In genomic region chr13:106714271-106714670, GRCh38 we compare ENCODE assay signal across 17 cellular contexts.
DNase-seq lines count a peak whose midpoint lies in the region; ATAC-seq, FAIRE-seq and TF ChIP-seq lines count a peak whose summit lies in the region.
"Had no signal": no experiment of that assay in that cellular context is flagged by ENCODE, and none has a peak within 500 bp of the region (broad histone marks: within the 10 kb centered on the region; RNA-seq: fewer than 3 reads in every experiment).

No MANE protein-coding gene starts in this region.

- H2AK5ac ChIP-seq in neuronal stem cell (ENCODE audit: low read depth, low read length): no peak overlapping the region

- H3K36me3 ChIP-seq in HepG2 (replicated peaks in 1 of 2; ENCODE audit: control insufficient read depth in 1 of 2, insufficient read depth in 2 of 2, low read length in 2 of 2): no peaks in the 10 kb centered on the region
- no peaks in the 10 kb centered on the region for H3K36me3 ChIP-seq in right lobe of liver
- no peaks in the 10 kb centered on the region for H3K36me3 ChIP-seq in gastroesophageal sphincter
- no peaks in the 10 kb centered on the region for H3K36me3 ChIP-seq in neuronal stem cell (replicated peaks in 1 of 2; ENCODE audit: control insufficient read depth in 2 of 2, insufficient read depth in 2 of 2, low read length in 2 of 2)
- H3K36me3 ChIP-seq in effector memory CD4-positive, alpha-beta T cell (ENCODE audit: control insufficient read depth, insufficient read depth, low read length): no peaks in the 10 kb centered on the region

- 51% methylated on average over 3 of the region's 7 CpGs for whole genome bisulfite sequencing in HepG2 (ENCODE audit: low lambda C conversion rate)
- 36% methylated on average over 1 of the region's 7 CpGs for WGBS in right lobe of liver (ENCODE audit: insufficient coverage, low coverage, low lambda C conversion rate, missing lambda C conversion rate)
- 87 to 94% methylated on average over 2 to 5 of the region's 7 CpGs for WGBS in gastroesophageal sphincter (ENCODE audit: low coverage in 1 of 2), 2 donors
- WGBS in neuronal stem cell (ENCODE audit: extremely low coverage in 2 of 2, insufficient read length in 2 of 2, insufficient replicate concordance in 1 of 2), 2 donors: no CpG with 5 or more reads among the region's 7 CpGs

- no TSS peak for BruUV-seq in HepG2 (replicated peaks; lab: Mats Ljungman, UMichigan)

- H3K9ac ChIP-seq in HepG2 (ENCODE audit: insufficient read depth, low read depth, low read length) (no peak overlapping the region), neuronal stem cell (ENCODE audit: low read depth, low read length, poor library complexity) (no peak overlapping the region)

- no peak overlapping the region for H4K8ac ChIP-seq in neuronal stem cell (ENCODE audit: low read depth, low read length)

- no peak for FAIRE-seq in HepG2 (lab: Jason Lieb, UNC)
- no peak for FAIRE-seq in frontal cortex (lab: Jason Lieb, UNC)
- FAIRE-seq: GM12891 had no signal

- no peak overlapping the region for H2BK5ac ChIP-seq in neuronal stem cell (ENCODE audit: low read length)

- no peak overlapping the region for H4K91ac ChIP-seq in neuronal stem cell (ENCODE audit: low read depth, low read length, poor library complexity)

- H4K20me1 ChIP-seq in HepG2 (ENCODE audit: insufficient read depth, low read length): no peaks in the 10 kb centered on the region

- H2BK120ac ChIP-seq in neuronal stem cell (ENCODE audit: low read depth, low read length): no peak overlapping the region

- H3K4me3 ChIP-seq in HepG2 (replicated peaks in 1 of 3; ENCODE audit: insufficient read depth in 1 of 3, low read depth in 2 of 3, low read length in 3 of 3): no peak overlapping the region
- H3K4me3 ChIP-seq in right lobe of liver: no peak overlapping the region
- H3K4me3 ChIP-seq in gastroesophageal sphincter: no peak overlapping the region
- H3K4me3 ChIP-seq in neuronal stem cell (ENCODE audit: low read length in 2 of 2): no peak overlapping the region
- H3K4me3 ChIP-seq in effector memory CD4-positive, alpha-beta T cell (ENCODE audit: insufficient read depth, low read depth, low read length, poor library complexity, severe bottlenecking): no peak overlapping the region

- H3K79me2 ChIP-seq in HepG2 (ENCODE audit: insufficient read depth, low read length): no peaks in the 10 kb centered on the region

- peak overlapping the region; percentile 41 for H3K18ac ChIP-seq in neuronal stem cell (ENCODE audit: low read length)

- H2AFZ ChIP-seq in HepG2 (ENCODE audit: low read length): no peak overlapping the region
- H2AFZ ChIP-seq in neuronal stem cell (ENCODE audit: low read length): no peak overlapping the region

- TF ChIP-seq POLR2A in HepG2 (IDR thresholded peaks at IDR 0.05; ENCODE audit: insufficient read depth in 1 of 2, low read depth in 2 of 2, low read length in 2 of 2) (no peak), right lobe of liver (IDR thresholded peaks at IDR 0.05) (no peak), gastroesophageal sphincter (IDR thresholded peaks at IDR 0.05) (no peak)

- no peaks in the 10 kb centered on the region for H3K79me1 ChIP-seq in neuronal stem cell (ENCODE audit: low read depth, low read length)

- H2BK12ac ChIP-seq in neuronal stem cell (ENCODE audit: low read length): no peak overlapping the region

- H2BK15ac ChIP-seq in neuronal stem cell (ENCODE audit: low read length): no peak overlapping the region

- H3K4me2 ChIP-seq in HepG2 (ENCODE audit: low read depth, low read length) (no peak overlapping the region), neuronal stem cell (ENCODE audit: insufficient read depth, low read length, poor library complexity, severe bottlenecking) (no peak overlapping the region)

- no peak overlapping the region for H3K4ac ChIP-seq in neuronal stem cell (ENCODE audit: low read length)

- TF ChIP-seq EP300 in HepG2 (IDR thresholded peaks at IDR 0.05; ENCODE audit: low read depth in 2 of 2, low read length in 2 of 2) (no peak), HepG2 (CRISPR knock-in tag; IDR thresholded peaks at IDR 0.05; ENCODE audit: borderline replicate concordance) (no peak), gastroesophageal sphincter (IDR thresholded peaks at IDR 0.05) (no peak)

- TF ChIP-seq RAD21 in HepG2 (CRISPR knock-in tag; IDR thresholded peaks at IDR 0.05): no peak

- TF ChIP-seq CTCF in HepG2 (CRISPR knock-in tag; IDR thresholded peaks at IDR 0.05) (no peak), right lobe of liver (IDR thresholded peaks at IDR 0.05) (no peak), gastroesophageal sphincter (IDR thresholded peaks at IDR 0.05) (no peak)

- DNase-seq in HepG2 (ENCODE audit: low spot score): no peak
- DNase-seq in right lobe of liver: no peak
- DNase-seq in neuronal stem cell (ENCODE audit: low spot score): no peak
- no peak for DNase-seq in effector memory CD4-positive, alpha-beta T cell
- no peak for DNase-seq in frontal cortex (ENCODE audit: low spot score in 2 of 2)
- DNase-seq in retina: no peak
- DNase-seq: GF-D8, H7, IMR-90, Karpas-422, MM.1S, NCI-H1092 treated with DMSO at 0.1 percent for 48 hours, NCI-H1694, NCI-H526 treated with DMSO at 0.1 percent for 48 hours, SHP77 treated with DMSO at 0.1 percent for 48 hours had no signal

- POLR2A ChIA-PET in HepG2 (lab: Yijun Ruan, JAX): no interaction called here

- no peaks in the 10 kb centered on the region for H3K4me1 ChIP-seq in HepG2 (ENCODE audit: insufficient read depth, low read length)
- H3K4me1 ChIP-seq in right lobe of liver: no peaks in the 10 kb centered on the region
- peaks cover 3 to 43% (median 4%) of the 10 kb centered on the region in 3 donors for H3K4me1 ChIP-seq in gastroesophageal sphincter
- H3K4me1 ChIP-seq in neuronal stem cell (ENCODE audit: control insufficient read depth in 2 of 2, insufficient read depth in 1 of 2, low read depth in 1 of 2, low read length in 2 of 2): peaks cover 0 to 1% of the 10 kb centered on the region in 2 donors
- H3K4me1 ChIP-seq in effector memory CD4-positive, alpha-beta T cell (ENCODE audit: control insufficient read depth, insufficient read depth, low read length, poor library complexity, severe bottlenecking): no peaks in the 10 kb centered on the region

- H3K27me3 ChIP-seq in HepG2 (ENCODE audit: control insufficient read depth in 1 of 2, insufficient read depth in 2 of 2, low read length in 2 of 2) (no peaks in the 10 kb centered on the region), right lobe of liver (no peaks in the 10 kb centered on the region), gastroesophageal sphincter (no peaks in the 10 kb centered on the region), neuronal stem cell (ENCODE audit: control insufficient read depth in 3 of 3, insufficient read depth in 3 of 3, low read depth in 1 of 3, low read length in 3 of 3) (no peaks in the 10 kb centered on the region)
- H3K27me3 ChIP-seq in effector memory CD4-positive, alpha-beta T cell (replicated peaks; ENCODE audit: control insufficient read depth, insufficient read depth, low read length, poor library complexity, severe bottlenecking): no peaks in the 10 kb centered on the region

- no peak overlapping the region for H3K14ac ChIP-seq in neuronal stem cell (ENCODE audit: low read length)

- intact Hi-C loops in HepG2 (cut with micrococcal nuclease; ENCODE audit: unreplicated experiment) (no loop called here), right lobe of liver (cut with DNase I) (no loop called here)

- ATAC-seq in HepG2 (no peak), right lobe of liver (no peak), gastroesophageal sphincter (peak; percentile 62)

- H3K23ac ChIP-seq in neuronal stem cell (ENCODE audit: low read depth, low read length, poor library complexity): no peak overlapping the region

- CTCF ChIA-PET in HepG2 (lab: Yijun Ruan, JAX; ENCODE audit: low intra/inter-chr PET ratio, low total read pairs): no interaction called here

- no peak overlapping the region for H3K27ac ChIP-seq in HepG2 (ENCODE audit: extremely low read length, insufficient read depth, low read length)
- H3K27ac ChIP-seq in right lobe of liver: no peak overlapping the region
- peak overlapping the region in 2 of 4 donors; percentile 71 for H3K27ac ChIP-seq in gastroesophageal sphincter
- no peak overlapping the region for H3K27ac ChIP-seq in neuronal stem cell (replicated peaks; ENCODE audit: low read length)
- H3K27ac ChIP-seq in effector memory CD4-positive, alpha-beta T cell (ENCODE audit: insufficient read depth, low read length, poor library complexity, severe bottlenecking): no peak overlapping the region

- in situ Hi-C loops in HepG2 (cut with HindIII; ENCODE audit: extremely low pct_ligation_motif_present, low pct_unique_long_range_greater_than_20kb): no loop called here

- H3K9me3 ChIP-seq in HepG2 (ENCODE audit: low read length): no peaks in the 10 kb centered on the region
- H3K9me3 ChIP-seq in right lobe of liver: no peaks in the 10 kb centered on the region
- no peaks in the 10 kb centered on the region for H3K9me3 ChIP-seq in gastroesophageal sphincter
- peaks cover 0 to 8% of the 10 kb centered on the region in 2 donors for H3K9me3 ChIP-seq in neuronal stem cell (replicated peaks in 1 of 2; ENCODE audit: control insufficient read depth in 2 of 2, insufficient read depth in 1 of 2, low read depth in 1 of 2, low read length in 2 of 2)
- no peaks in the 10 kb centered on the region for H3K9me3 ChIP-seq in effector memory CD4-positive, alpha-beta T cell (ENCODE audit: control insufficient read depth, low read length)

TF ChIP-seq in HepG2, 621 proteins besides CTCF, POLR2A, EP300 and RAD21 (continues in another document):
- TF ChIP-seq MAZ (IDR thresholded peaks at IDR 0.05; ENCODE audit: borderline replicate concordance, low read depth, low read length) (no peak), MAZ (CRISPR knock-in tag; IDR thresholded peaks at IDR 0.05; ENCODE audit: low read depth) (no peak), ZBTB43 (CRISPR knock-in tag; conservative IDR thresholded peaks at IDR 0.05) (no peak), ATF7 (IDR thresholded peaks at IDR 0.05) (peak; percentile 58), ATF7 (CRISPR knock-in tag; IDR thresholded peaks at IDR 0.05) (no peak), IKZF4 (CRISPR knock-in tag; IDR thresholded peaks at IDR 0.05; ENCODE audit: borderline replicate concordance, low read depth, not compliant biosample characterization) (no peak), CREB1 (IDR thresholded peaks at IDR 0.05) (peak; percentile 34; the same call in 1 of the 2 replicates), CREB1 (CRISPR knock-in tag; IDR thresholded peaks at IDR 0.05) (no peak), MTF1 (CRISPR knock-in tag; IDR thresholded peaks at IDR 0.05) (no peak)
